In the genomic region with DNA sequence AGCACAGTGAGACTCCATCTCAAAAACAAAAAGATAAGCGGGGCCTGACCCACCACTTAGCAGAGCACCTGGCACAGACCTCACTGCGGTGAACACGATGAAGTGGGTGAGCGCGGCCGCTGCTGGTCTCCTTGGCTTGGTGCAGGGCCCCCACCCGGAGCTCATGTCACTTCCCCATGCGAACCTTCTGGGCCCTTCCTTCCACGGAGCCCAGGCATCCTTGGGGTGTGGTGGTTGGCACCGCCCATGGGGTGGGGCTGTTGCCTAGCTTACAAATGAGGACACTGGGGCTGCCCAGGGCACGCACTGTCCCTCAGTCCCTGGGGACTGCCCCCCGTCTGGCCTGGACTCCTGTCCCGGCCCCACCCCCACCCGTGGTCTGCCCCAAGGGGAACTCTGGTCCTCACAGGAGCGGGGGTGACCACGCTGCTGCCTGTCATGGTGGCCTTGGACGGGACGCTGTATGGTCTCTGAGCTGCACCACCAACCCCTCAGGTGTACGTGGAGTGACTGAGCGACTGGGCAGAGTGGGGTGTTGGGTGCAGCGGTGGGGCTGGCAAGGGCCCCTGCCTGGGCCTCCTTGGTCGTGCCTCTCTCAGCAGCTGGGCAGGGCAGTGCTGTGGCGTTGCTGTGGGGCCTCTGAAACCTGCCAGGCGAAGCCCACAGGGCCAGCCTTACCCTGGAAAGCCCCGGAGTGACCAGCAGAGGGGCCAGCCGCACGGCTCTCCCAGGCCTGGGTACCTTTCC, we compare ENCODE assay signal across 1 cellular context.
TF ChIP-seq lines count a peak whose summit lies in the region.

No MANE protein-coding gene starts in this region.

TF ChIP-seq in HepG2, 621 proteins besides CTCF, POLR2A, EP300 and RAD21:
- TF ChIP-seq, protein P1, sequence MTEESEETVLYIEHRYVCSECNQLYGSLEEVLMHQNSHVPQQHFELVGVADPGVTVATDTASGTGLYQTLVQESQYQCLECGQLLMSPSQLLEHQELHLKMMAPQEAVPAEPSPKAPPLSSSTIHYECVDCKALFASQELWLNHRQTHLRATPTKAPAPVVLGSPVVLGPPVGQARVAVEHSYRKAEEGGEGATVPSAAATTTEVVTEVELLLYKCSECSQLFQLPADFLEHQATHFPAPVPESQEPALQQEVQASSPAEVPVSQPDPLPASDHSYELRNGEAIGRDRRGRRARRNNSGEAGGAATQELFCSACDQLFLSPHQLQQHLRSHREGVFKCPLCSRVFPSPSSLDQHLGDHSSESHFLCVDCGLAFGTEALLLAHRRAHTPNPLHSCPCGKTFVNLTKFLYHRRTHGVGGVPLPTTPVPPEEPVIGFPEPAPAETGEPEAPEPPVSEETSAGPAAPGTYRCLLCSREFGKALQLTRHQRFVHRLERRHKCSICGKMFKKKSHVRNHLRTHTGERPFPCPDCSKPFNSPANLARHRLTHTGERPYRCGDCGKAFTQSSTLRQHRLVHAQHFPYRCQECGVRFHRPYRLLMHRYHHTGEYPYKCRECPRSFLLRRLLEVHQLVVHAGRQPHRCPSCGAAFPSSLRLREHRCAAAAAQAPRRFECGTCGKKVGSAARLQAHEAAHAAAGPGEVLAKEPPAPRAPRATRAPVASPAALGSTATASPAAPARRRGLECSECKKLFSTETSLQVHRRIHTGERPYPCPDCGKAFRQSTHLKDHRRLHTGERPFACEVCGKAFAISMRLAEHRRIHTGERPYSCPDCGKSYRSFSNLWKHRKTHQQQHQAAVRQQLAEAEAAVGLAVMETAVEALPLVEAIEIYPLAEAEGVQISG (CRISPR knock-in tag; IDR thresholded peaks at IDR 0.05) = no peak
- TF ChIP-seq AGO2 (optimal IDR thresholded peaks at IDR 0.05; ENCODE audit: low read depth, low read length) (peak; percentile 50), SMAD9 (CRISPR knock-in tag; IDR thresholded peaks at IDR 0.05) (no peak), ZNF121 (CRISPR knock-in tag; IDR thresholded peaks at IDR 0.05) (peak; percentile 47; the same call in 1 of the 2 replicates), HOXA9 (CRISPR knock-in tag; IDR thresholded peaks at IDR 0.05; ENCODE audit: borderline replicate concordance) (no peak)
TF ChIP-seq in HepG2: peak in this region for 2.
